ENCODE assay signal across 23 cellular contexts in genomic region chr12:13257356-13257875, GRCh38.
"Had no signal": no experiment of that assay in that cellular context is flagged by ENCODE, and none has a peak within 500 bp of the region (broad histone marks: within the 10 kb centered on the region; RNA-seq: fewer than 3 reads in every experiment).

No MANE protein-coding gene starts in this region.

- ATAC-seq: left lobe of liver, upper lobe of right lung, WTC11 had no signal

- H3K36me3 Mint-ChIP-seq: activated naive CD8-positive, alpha-beta T cell treated with anti-CD3 and anti-CD28 coated beads for 36 hours; WTC11 had no signal

- H3K9me3 Mint-ChIP-seq: activated naive CD8-positive, alpha-beta T cell treated with anti-CD3 and anti-CD28 coated beads for 36 hours; nephron progenitor cell; WTC11 had no signal

- H3K27ac Mint-ChIP-seq: activated naive CD8-positive, alpha-beta T cell treated with anti-CD3 and anti-CD28 coated beads for 36 hours; nephron progenitor cell had no signal

- H3K4me3 ChIP-seq: lower lobe of right lung, thoracic aorta, upper lobe of right lung had no signal

- H3K4me3 Mint-ChIP-seq: activated naive CD8-positive, alpha-beta T cell treated with anti-CD3 and anti-CD28 coated beads for 36 hours; nephron progenitor cell; WTC11 had no signal

- H3K36me3 ChIP-seq: lower lobe of right lung, thoracic aorta, upper lobe of right lung had no signal

- H3K27me3 ChIP-seq: upper lobe of right lung had no signal

- DNase-seq: activated CD4-positive, alpha-beta T cell treated with anti-CD3 and anti-CD28 coated beads, Interleukin-2, amount 50 U/mL, for 4 hours; activated CD8-positive, alpha-beta memory T cell treated with anti-CD3 and anti-CD28 coated beads for 24 hours; activated CD8-positive, alpha-beta memory T cell treated with anti-CD3 and anti-CD28 coated beads, Interleukin-2, amount 50 U/mL, for 4 hours; activated naive CD4-positive, alpha-beta T cell treated with Interleukin-2 at 50 U/mL for 16 hours; activated naive CD8-positive, alpha-beta T cell treated with anti-CD3 and anti-CD28 coated beads for 36 hours; activated T-cell treated with anti-CD3 and anti-CD28 coated beads, Interleukin-2, amount 50 U/mL, for 48 hours; amniotic stem cell; cerebellar nuclear complex; cortex of kidney; erythroblast; foreskin melanocyte; lower lobe of right lung; midbrain; nephron progenitor cell; occipital lobe; retina; stimulated activated CD4-positive, alpha-beta T cell treated with anti-CD3 and anti-CD28 coated beads, Interleukin-4, amount 100 ng/mL, for 1 hour; stimulated activated naive CD4-positive, alpha-beta T cell treated with Interleukin-2 at 50 U/mL for 16 hours; T-helper 1 cell; upper lobe of right lung had no signal

- H3K9me3 ChIP-seq: lower lobe of right lung, thoracic aorta, upper lobe of right lung had no signal

- H3K27ac ChIP-seq: thoracic aorta, upper lobe of right lung had no signal
